In the genomic region with DNA sequence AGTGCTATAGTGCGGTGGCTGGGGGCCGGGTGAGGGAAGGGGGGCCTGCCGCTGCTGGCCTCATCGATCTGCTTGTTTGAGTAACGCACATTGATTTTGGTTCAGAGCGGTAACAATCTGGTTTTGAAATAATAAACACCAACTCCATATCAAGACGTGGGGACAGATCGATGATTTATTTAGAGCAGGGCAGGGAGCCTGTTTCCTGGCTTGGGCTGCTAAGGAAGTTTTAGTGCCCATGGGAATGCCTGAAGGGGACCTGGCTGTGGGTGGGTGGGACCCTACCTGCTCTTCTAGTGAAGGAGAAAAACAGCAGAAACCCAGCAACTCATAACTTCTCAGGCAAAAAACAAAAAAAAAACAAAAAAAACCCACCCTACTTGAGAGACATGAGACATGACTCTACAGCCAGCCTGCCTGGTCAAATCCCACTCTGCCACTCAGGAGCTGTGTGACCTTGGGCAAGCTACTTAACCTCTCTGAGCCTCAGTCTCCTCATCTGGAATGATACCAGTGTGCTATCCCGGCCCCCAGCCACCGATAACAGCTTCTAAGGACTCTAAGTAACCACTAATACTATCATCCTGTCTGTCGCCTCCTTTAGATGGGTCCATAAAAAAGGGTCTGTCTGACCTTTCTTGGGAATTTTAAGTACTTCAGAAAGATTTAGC, we compare ENCODE assay signal across 26 cellular contexts.
DNase-seq lines count a peak whose midpoint lies in the region; ATAC-seq, FAIRE-seq and TF ChIP-seq lines count a peak whose summit lies in the region.
"Had no signal": no experiment of that assay in that cellular context is flagged by ENCODE, and none has a peak within 500 bp of the region (broad histone marks: within the 10 kb centered on the region; RNA-seq: fewer than 3 reads in every experiment).

No MANE protein-coding gene starts in this region.

- peaks cover 76 to 98% of the 10 kb centered on the region in 2 donors for H3K36me3 Mint-ChIP-seq in CD14-positive monocyte
- H3K36me3 Mint-ChIP-seq in endodermal cell (ENCODE audit: low read depth): peaks cover 38% of the 10 kb centered on the region
- H3K36me3 Mint-ChIP-seq in nephron progenitor cell (ENCODE audit: low read depth): peaks cover 25% of the 10 kb centered on the region
- peaks cover 8% of the 10 kb centered on the region for H3K36me3 Mint-ChIP-seq in natural killer cell

- DNase-seq in CD14-positive monocyte (ENCODE audit: low spot score): no peak
- DNase-seq in RWPE1 (ENCODE audit: low spot score): no peak
- no peak for DNase-seq in endodermal cell
- no peak for DNase-seq in nephron progenitor cell
- DNase-seq in H54 (ENCODE audit: insufficient read length, low spot score): no peak
- DNase-seq in stimulated activated CD4-positive, alpha-beta T cell treated with anti-CD3 and anti-CD28 coated beads, Interleukin-4, amount 100 ng/mL, for 24 hours: no peak
- DNase-seq in PC-3: no peak
- no peak for DNase-seq in natural killer cell
- DNase-seq: activated CD4-positive, alpha-beta T cell treated with anti-CD3 and anti-CD28 coated beads for 1 hour; activated CD8-positive, alpha-beta T cell treated with anti-CD3 and anti-CD28 coated beads, Interleukin-2, amount 10 ng/mL, durations not matched to agents 7 days and 5 days; activated naive CD4-positive, alpha-beta T cell treated with anti-CD3 and anti-CD28 coated beads, Interleukin-2, amount 10 ng/mL, durations not matched to agents 7 days and 5 days; activated T-cell treated with anti-CD3 and anti-CD28 coated beads, Interleukin-2, amount 50 U/mL, for 1 hour; aorta; CD4-positive, alpha-beta T cell; foreskin keratinocyte; GDM1; naive thymus-derived CD8-positive, alpha-beta T cell; NCI-H1694 treated with DMSO at 0.1 percent for 48 hours; NCI-H2171 treated with DMSO at 0.1 percent for 48 hours; NCI-H526; stimulated activated CD4-positive, alpha-beta T cell treated with anti-CD3 and anti-CD28 coated beads, Interleukin-2, amount 100 ng/mL, for 24 hours; stimulated activated naive B cell treated with anti-CD40 and anti-IgM and Interleukin-4, amounts not matched to agents 10 μg/mL and 1 μg/mL and 100 μg/mL, for 72 hours had no signal

- H3K4me3 ChIP-seq in endodermal cell (ENCODE audit: low read length) (no peak overlapping the region), PC-3 (ENCODE audit: low read length) (no peak overlapping the region)
- H3K4me3 ChIP-seq: HAP-1, skin epidermis, thoracic aorta had no signal

- H3K79me2 ChIP-seq in PC-3 (ENCODE audit: low read length): no peaks in the 10 kb centered on the region

- H3K4me1 ChIP-seq in endodermal cell (ENCODE audit: control insufficient read depth, insufficient read depth, low read length) (no peaks in the 10 kb centered on the region), PC-3 (ENCODE audit: insufficient read depth, low read length) (peaks cover 14% of the 10 kb centered on the region)
- H3K4me1 ChIP-seq: foreskin keratinocyte, HAP-1 had no signal

- H3K9me2 ChIP-seq in PC-3 (replicated peaks; ENCODE audit: low read length): no peaks in the 10 kb centered on the region

- H3K27me3 ChIP-seq in endodermal cell (ENCODE audit: control insufficient read depth, insufficient read depth, low read length, poor library complexity, severe bottlenecking) (no peaks in the 10 kb centered on the region), PC-3 (ENCODE audit: low read length) (no peaks in the 10 kb centered on the region)
- H3K27me3 ChIP-seq: foreskin keratinocyte had no signal

- H3K4me3 Mint-ChIP-seq in CD14-positive monocyte (no peak overlapping the region), endodermal cell (no peak overlapping the region), nephron progenitor cell (no peak overlapping the region), natural killer cell (no peak overlapping the region)
- H3K4me3 Mint-ChIP-seq: activated CD8-positive, alpha-beta T cell treated with anti-CD3 and anti-CD28 coated beads, Interleukin-2, amount 10 ng/mL, durations not matched to agents 7 days and 5 days; activated naive CD4-positive, alpha-beta T cell treated with anti-CD3 and anti-CD28 coated beads, Interleukin-2, amount 10 ng/mL, durations not matched to agents 7 days and 5 days; CD4-positive, alpha-beta T cell; naive thymus-derived CD8-positive, alpha-beta T cell; stimulated activated naive B cell treated with anti-CD40 and anti-IgM and Interleukin-4, amounts not matched to agents 10 μg/mL and 1 μg/mL and 100 μg/mL, for 72 hours had no signal

- H3K9me3 ChIP-seq in endodermal cell (ENCODE audit: control insufficient read depth, low read length) (no peaks in the 10 kb centered on the region), PC-3 (ENCODE audit: low read length) (no peaks in the 10 kb centered on the region)
- H3K9me3 ChIP-seq: HAP-1, thoracic aorta had no signal

- no peaks in the 10 kb centered on the region for H3F3A ChIP-seq in PC-3 (ENCODE audit: low read length, unreplicated experiment)

- no peaks in the 10 kb centered on the region for H4K20me1 ChIP-seq in PC-3 (ENCODE audit: low read length)

- peaks cover 0 to 1% (median 0%) of the 10 kb centered on the region in 3 donors for H3K27me3 Mint-ChIP-seq in CD14-positive monocyte (ENCODE audit: low read depth in 3 of 3)
- no peaks in the 10 kb centered on the region for H3K27me3 Mint-ChIP-seq in endodermal cell (ENCODE audit: insufficient read depth)
- peaks cover 9% of the 10 kb centered on the region for H3K27me3 Mint-ChIP-seq in nephron progenitor cell (ENCODE audit: low read depth, poor library complexity)
- no peaks in the 10 kb centered on the region for H3K27me3 Mint-ChIP-seq in natural killer cell (ENCODE audit: low read depth in 2 of 2)
- H3K27me3 Mint-ChIP-seq: activated naive CD4-positive, alpha-beta T cell treated with anti-CD3 and anti-CD28 coated beads, Interleukin-2, amount 10 ng/mL, durations not matched to agents 7 days and 5 days; CD4-positive, alpha-beta T cell; naive thymus-derived CD8-positive, alpha-beta T cell; stimulated activated naive B cell treated with anti-CD40 and anti-IgM and Interleukin-4, amounts not matched to agents 10 μg/mL and 1 μg/mL and 100 μg/mL, for 72 hours had no signal

- ATAC-seq in PC-3 (no peak), natural killer cell (no peak)
- ATAC-seq: activated CD8-positive, alpha-beta T cell treated with anti-CD3 and anti-CD28 coated beads, Interleukin-2, amount 10 ng/mL, durations not matched to agents 7 days and 5 days; foreskin keratinocyte; naive thymus-derived CD8-positive, alpha-beta T cell; stimulated activated naive B cell treated with anti-CD40 and anti-IgM and Interleukin-4, amounts not matched to agents 10 μg/mL and 1 μg/mL and 100 μg/mL, for 72 hours had no signal

- H3K9ac ChIP-seq in endodermal cell (ENCODE audit: extremely low read depth, low read length, poor library complexity, severe bottlenecking) (no peak overlapping the region), PC-3 (ENCODE audit: low read length) (no peak overlapping the region)
- H3K9ac ChIP-seq: KMS-11 had no signal

- WGBS in endodermal cell (ENCODE audit: insufficient coverage in 1 of 2, insufficient read length in 1 of 2), 2 experiments: 91 to 92% methylated on average over 9 to 11 of the region's 11 CpGs

- POLR2A ChIA-PET in RWPE1 (lab: Yijun Ruan, JAX; ENCODE audit: low non-redundant PET) (interaction anchor here (0.7 kb wide), 1 partner anchor 144 kb away, joined by 4 read pairs; no protein-coding TSS in a partner anchor), PC-3 (lab: Charles Lee; ENCODE audit: unreplicated experiment) (interaction anchor here (0.7 kb wide), 1 partner anchor 54 kb away, joined by 6 read pairs; no protein-coding TSS in a partner anchor)

- no peak for TF ChIP-seq POLR2A in H54 (IDR thresholded peaks at IDR 0.05; ENCODE audit: low read depth, low read length)

- no peak for FAIRE-seq in H54 (lab: Jason Lieb, UNC)

- peak overlapping the region; percentile 45 for H3K27ac ChIP-seq in RWPE1
- H3K27ac ChIP-seq in endodermal cell (ENCODE audit: low read depth, low read length): peak overlapping the region; percentile 12
- no peak overlapping the region for H3K27ac ChIP-seq in PC-3 (ENCODE audit: low read length)
- H3K27ac ChIP-seq: foreskin keratinocyte, KMS-11, skin epidermis, thoracic aorta had no signal

- CTCF ChIA-PET in RWPE1 (lab: Yijun Ruan, JAX) (interaction anchor here (0.7 to 0.8 kb wide), 2 partner anchors 10 to 31 kb away, joined by 3 to 4 read pairs; no protein-coding TSS in a partner anchor), PC-3 (lab: Charles Lee) (interaction anchor here (1.0 kb wide), 1 partner anchor 143 kb away, joined by 4 read pairs; no protein-coding TSS in a partner anchor)

- intact Hi-C loops in CD14-positive monocyte (cut with micrococcal nuclease): no loop called here
- intact Hi-C loops in PC-3 (cut with micrococcal nuclease): no loop called here
- intact Hi-C loops in natural killer cell (cut with micrococcal nuclease): no loop called here

- H3K4me2 ChIP-seq in PC-3 (ENCODE audit: low read length): no peak overlapping the region
- H3K4me2 ChIP-seq: KMS-11 had no signal

- H3K27ac Mint-ChIP-seq in CD14-positive monocyte: peak overlapping the region in 6 of 7 donors; percentile 16 to 75 (median 31)
- H3K27ac Mint-ChIP-seq in endodermal cell: peak overlapping the region; percentile 23
- peak overlapping the region; percentile 22 for H3K27ac Mint-ChIP-seq in nephron progenitor cell
- no peak overlapping the region for H3K27ac Mint-ChIP-seq in natural killer cell
- H3K27ac Mint-ChIP-seq: activated CD8-positive, alpha-beta T cell treated with anti-CD3 and anti-CD28 coated beads, Interleukin-2, amount 10 ng/mL, durations not matched to agents 7 days and 5 days; activated naive CD4-positive, alpha-beta T cell treated with anti-CD3 and anti-CD28 coated beads, Interleukin-2, amount 10 ng/mL, durations not matched to agents 7 days and 5 days; CD4-positive, alpha-beta T cell; stimulated activated naive B cell treated with anti-CD40 and anti-IgM and Interleukin-4, amounts not matched to agents 10 μg/mL and 1 μg/mL and 100 μg/mL, for 72 hours had no signal

- BruUV-seq in PC-3 (replicated peaks; lab: Mats Ljungman, UMichigan): no TSS peak

- H3K36me3 ChIP-seq in endodermal cell (ENCODE audit: control insufficient read depth, insufficient read depth, low read length) (no peaks in the 10 kb centered on the region), PC-3 (ENCODE audit: low read depth, low read length) (no peaks in the 10 kb centered on the region)

- no peaks in the 10 kb centered on the region for H3K9me3 Mint-ChIP-seq in CD14-positive monocyte
- H3K9me3 Mint-ChIP-seq in endodermal cell: no peaks in the 10 kb centered on the region
- no peaks in the 10 kb centered on the region for H3K9me3 Mint-ChIP-seq in nephron progenitor cell
- H3K9me3 Mint-ChIP-seq in natural killer cell: no peaks in the 10 kb centered on the region
- H3K9me3 Mint-ChIP-seq: activated naive CD4-positive, alpha-beta T cell treated with anti-CD3 and anti-CD28 coated beads, Interleukin-2, amount 10 ng/mL, durations not matched to agents 7 days and 5 days; CD4-positive, alpha-beta T cell; naive thymus-derived CD8-positive, alpha-beta T cell; stimulated activated naive B cell treated with anti-CD40 and anti-IgM and Interleukin-4, amounts not matched to agents 10 μg/mL and 1 μg/mL and 100 μg/mL, for 72 hours had no signal

- TF ChIP-seq CTCF in CD14-positive monocyte (IDR thresholded peaks at IDR 0.05) (no peak), RWPE1 (conservative IDR thresholded peaks at IDR 0.05; ENCODE audit: low read depth) (no peak), endodermal cell (conservative IDR thresholded peaks at IDR 0.05) (no peak), nephron progenitor cell (IDR thresholded peaks at IDR 0.05) (no peak), PC-3 (conservative IDR thresholded peaks at IDR 0.05; ENCODE audit: low read depth, low read length) (no peak), natural killer cell (IDR thresholded peaks at IDR 0.05) (no peak)

- H2AFZ ChIP-seq in PC-3 (ENCODE audit: low read length): no peak overlapping the region

- H3K4me1 Mint-ChIP-seq in CD14-positive monocyte: peaks cover 20% of the 10 kb centered on the region
- H3K4me1 Mint-ChIP-seq in endodermal cell: peaks cover 4% of the 10 kb centered on the region
- peaks cover 31% of the 10 kb centered on the region for H3K4me1 Mint-ChIP-seq in nephron progenitor cell
- peaks cover 0 to 9% of the 10 kb centered on the region in 2 donors for H3K4me1 Mint-ChIP-seq in natural killer cell
- H3K4me1 Mint-ChIP-seq: activated naive CD4-positive, alpha-beta T cell treated with anti-CD3 and anti-CD28 coated beads, Interleukin-2, amount 10 ng/mL, durations not matched to agents 7 days and 5 days had no signal

Comparison
In these comparisons a context has a peak if more than half of its experiments do, and no peak if none do; other contexts are left out.
1. H3K27ac Mint-ChIP-seq: peak in CD14-positive monocyte (6 of 7), endodermal cell (single experiment) and nephron progenitor cell (single experiment); none in natural killer cell (0 of 2).